In the genomic region with DNA sequence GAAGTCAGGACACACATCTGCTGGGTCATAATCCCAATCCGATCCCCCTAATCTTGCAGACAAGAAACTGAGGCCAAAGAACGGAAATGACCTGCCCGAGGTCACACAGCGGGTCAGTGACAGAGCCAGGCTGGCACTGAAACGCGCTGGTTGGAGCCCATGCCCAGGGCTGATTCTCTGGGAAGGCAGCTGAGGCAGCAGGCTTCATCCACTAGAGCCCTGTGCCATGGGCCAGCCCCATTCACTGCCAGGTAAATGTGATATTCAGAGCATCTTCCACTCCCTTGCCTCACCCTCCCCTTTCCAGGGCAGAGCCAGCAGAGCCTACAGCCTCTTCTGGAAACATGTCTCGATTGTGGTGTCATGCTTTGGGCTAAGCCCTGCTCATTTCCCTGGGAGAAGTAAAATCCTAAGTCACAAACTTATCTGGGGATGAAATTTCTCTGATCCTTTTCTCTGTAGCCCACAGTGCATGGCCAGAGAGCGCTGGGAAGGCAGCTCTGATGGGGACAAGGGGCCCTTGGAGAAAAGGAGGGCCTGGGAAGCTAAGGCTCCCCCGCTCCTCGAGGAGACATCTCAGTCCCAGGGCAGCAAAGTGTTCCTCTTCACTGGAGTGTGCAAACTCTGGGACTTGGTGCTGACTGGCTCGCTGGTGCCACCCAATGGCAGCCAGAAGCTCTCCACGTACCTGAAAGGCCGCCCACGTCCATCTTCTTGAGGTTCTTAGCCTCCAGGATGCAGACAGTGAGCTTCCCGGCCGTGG, we compare ENCODE assay signal across 9 cellular contexts.
A peak's percentile ranks its signal among the peaks of the same experiment; 100 is the strongest.
DNase-seq lines count a peak whose midpoint lies in the region; ATAC-seq and TF ChIP-seq lines count a peak whose summit lies in the region.
"Had no signal": no experiment of that assay in that cellular context is flagged by ENCODE, and none has a peak within 500 bp of the region (broad histone marks: within the 10 kb centered on the region; RNA-seq: fewer than 3 reads in every experiment).

No MANE protein-coding gene starts in this region.

- no peaks in the 10 kb centered on the region for H3K4me1 Mint-ChIP-seq in Calu3 (ENCODE audit: low read depth, unreplicated experiment)

- no peak overlapping the region for H3K9ac ChIP-seq in GM23248

- no peak overlapping the region for H3K4me3 Mint-ChIP-seq in Calu3 (ENCODE audit: low read depth, unreplicated experiment)

- CTCF ChIA-PET in Calu3 (lab: Charles Lee), result interaction anchor here (0.5 to 2.3 kb wide), 18 partner anchors 8 to 359 kb away, joined by 3 to 17 read pairs (median 4); a partner anchor contains a TSS

- H3K4me3 ChIP-seq in GM23248, result no peak overlapping the region
- H3K4me3 ChIP-seq in heart right ventricle, result no peak overlapping the region
- no peak overlapping the region for H3K4me3 ChIP-seq in retinal pigment epithelial cell (ENCODE audit: low read length)
- H3K4me3 ChIP-seq: SK-N-MC had no signal

- no peaks in the 10 kb centered on the region for H3F3A ChIP-seq in GM23248 (ENCODE audit: insufficient read depth)

- no peak overlapping the region for H3K27ac Mint-ChIP-seq in Calu3 (ENCODE audit: unreplicated experiment)
- no peak overlapping the region for H3K27ac Mint-ChIP-seq in activated naive CD4-positive, alpha-beta T cell treated with anti-CD3 and anti-CD28 coated beads, Interleukin-2, amount 50 U/mL, for 72 hours

- no peaks in the 10 kb centered on the region for H3K79me2 ChIP-seq in GM23248 (ENCODE audit: insufficient read depth)

- H3K9me3 ChIP-seq in GM23248 (ENCODE audit: low read depth), result no peaks in the 10 kb centered on the region
- no peaks in the 10 kb centered on the region for H3K9me3 ChIP-seq in heart right ventricle

- H3K4me1 ChIP-seq in GM23248 (ENCODE audit: insufficient read depth) (no peaks in the 10 kb centered on the region), heart right ventricle (peaks cover 0 to 9% (median 6%) of the 10 kb centered on the region in 9 donors)

- peak; percentile 83 for TF ChIP-seq CTCF in Calu3 (IDR thresholded peaks at IDR 0.05; ENCODE audit: unreplicated experiment)
- TF ChIP-seq CTCF in heart right ventricle (IDR thresholded peaks at IDR 0.05), result peak; percentile 47 to 82 (median 75)
- TF ChIP-seq CTCF in retinal pigment epithelial cell (conservative IDR thresholded peaks at IDR 0.05; ENCODE audit: low read depth, low read length), result peak; percentile 88

- 36 to 37% methylated on average over 16 of the region's 16 CpGs for WGBS in GM23248 (ENCODE audit: low coverage in 1 of 2, low lambda C conversion rate in 2 of 2, missing lambda C conversion rate in 2 of 2), 2 experiments
- 50 to 57% methylated on average over 16 of the region's 16 CpGs for WGBS in heart right ventricle, 2 donors

- BruUV-seq in Calu3 (replicated peaks; lab: Mats Ljungman, UMichigan), result no TSS peak

- H4K20me1 ChIP-seq in GM23248 (ENCODE audit: insufficient read depth), result no peaks in the 10 kb centered on the region

- H3K9me2 ChIP-seq in GM23248 (ENCODE audit: insufficient read depth), result no peaks in the 10 kb centered on the region

- intact Hi-C loops in Calu3 (cut with micrococcal nuclease; ENCODE audit: unreplicated experiment), result loop anchor here (1.0 kb wide), 1 partner anchor 99 kb away; no protein-coding TSS in a partner anchor
- intact Hi-C loops in heart right ventricle (cut with DNase I), result loop anchor here in 8 of 10 donors (10.0 kb wide), 3 partner anchors 95 to 135 kb away; no protein-coding TSS in a partner anchor

- peak; percentile 80 for DNase-seq in Calu3
- peak; percentile 89 for DNase-seq in GM23248
- DNase-seq in NCI-H226, result peak; percentile 52
- peak in 1 of 2 donors; percentile 36 for DNase-seq in activated naive CD4-positive, alpha-beta T cell treated with anti-CD3 and anti-CD28 coated beads, Interleukin-2, amount 50 U/mL, for 72 hours (ENCODE audit: low spot score in 2 of 2)
- peak; percentile 51 to 57 for DNase-seq in heart right ventricle
- no peak for DNase-seq in retinal pigment epithelial cell (ENCODE audit: low read depth)

- peak overlapping the region; percentile 75 for H2AFZ ChIP-seq in GM23248

- H3K27ac ChIP-seq in GM23248, result no peak overlapping the region
- peak overlapping the region in 4 of 10 donors; percentile 6 to 53 (median 27) for H3K27ac ChIP-seq in heart right ventricle
- H3K27ac ChIP-seq: SK-N-MC had no signal

- in situ Hi-C loops in GM23248 (cut with MboI), result loop anchor here (10.0 kb wide), 1 partner anchor 95 kb away; no protein-coding TSS in a partner anchor

- no peaks in the 10 kb centered on the region for H3K27me3 ChIP-seq in GM23248 (replicated peaks; ENCODE audit: insufficient read depth)
- H3K27me3 ChIP-seq in heart right ventricle, result peaks cover 0 to 80% (median 0%) of the 10 kb centered on the region in 7 donors

- no peak overlapping the region for H3K4me2 ChIP-seq in GM23248 (ENCODE audit: unreplicated experiment)

- peak; percentile 56 to 76 for ATAC-seq in activated naive CD4-positive, alpha-beta T cell treated with anti-CD3 and anti-CD28 coated beads, Interleukin-2, amount 50 U/mL, for 72 hours
- ATAC-seq in heart right ventricle (peak; percentile 73 to 91 (median 82)), HG03095 (IDR thresholded peaks at IDR 0.05; ENCODE audit: unreplicated experiment) (no peak), GM19452 (IDR thresholded peaks at IDR 0.05; ENCODE audit: unreplicated experiment) (no peak)

- no peaks in the 10 kb centered on the region for H3K36me3 ChIP-seq in GM23248 (ENCODE audit: low read depth)
- peaks cover 0 to 52% (median 6%) of the 10 kb centered on the region in 9 donors for H3K36me3 ChIP-seq in heart right ventricle

- no peaks in the 10 kb centered on the region for H3K9me3 Mint-ChIP-seq in Calu3 (ENCODE audit: low read depth, unreplicated experiment)
- H3K9me3 Mint-ChIP-seq in activated naive CD4-positive, alpha-beta T cell treated with anti-CD3 and anti-CD28 coated beads, Interleukin-2, amount 50 U/mL, for 72 hours, result no peaks in the 10 kb centered on the region

- H3K27me3 Mint-ChIP-seq in Calu3 (ENCODE audit: unreplicated experiment), result no peaks in the 10 kb centered on the region

- H3K36me3 Mint-ChIP-seq in Calu3 (ENCODE audit: insufficient read depth, unreplicated experiment), result no peaks in the 10 kb centered on the region
- no peaks in the 10 kb centered on the region for H3K36me3 Mint-ChIP-seq in activated naive CD4-positive, alpha-beta T cell treated with anti-CD3 and anti-CD28 coated beads, Interleukin-2, amount 50 U/mL, for 72 hours

Comparison
In these comparisons a context has a peak if more than half of its experiments do, and no peak if none do; other contexts are left out.
1. ATAC-seq: peak in activated naive CD4-positive, alpha-beta T cell treated with anti-CD3 and anti-CD28 coated beads, Interleukin-2, amount 50 U/mL, for 72 hours (2 of 2) and heart right ventricle (8 of 8); none in HG03095 (single experiment) and GM19452 (single experiment).
2. Peak in every context shown above with its lines, with median percentiles within 50 percentile points of each other: CTCF ChIP-seq.